ENCODE assay signal across 13 cellular contexts in genomic region chr19:16463991-16464575, GRCh38. TPM values are rescaled to one million over a fixed set of nuclear protein-coding genes. Genes with fewer than 3 reads are reported as not detected.
A peak's percentile ranks its signal among the peaks of the same experiment; 100 is the strongest.
DNase-seq lines count a peak whose midpoint lies in the region; ATAC-seq and TF ChIP-seq lines count a peak whose summit lies in the region.
"Had no signal": no experiment of that assay in that cellular context is flagged by ENCODE, and none has a peak within 500 bp of the region (broad histone marks: within the 10 kb centered on the region; RNA-seq: fewer than 3 reads in every experiment).

No MANE protein-coding gene starts in this region.

- WGBS in lower leg skin, 2 donors: 82 to 90% methylated on average over 12 of the region's 12 CpGs

- no peaks in the 10 kb centered on the region for H3F3A ChIP-seq in neural progenitor cell (ENCODE audit: low read depth)

- DNase-seq in Caki2 (ENCODE audit: low read depth): peak; percentile 49
- DNase-seq in RPMI7951 (ENCODE audit: low read depth): peak; percentile 40
- peak; percentile 23 for DNase-seq in epidermal melanocyte (ENCODE audit: insufficient read length, low spot score)
- DNase-seq in neural progenitor cell (ENCODE audit: low spot score): no peak
- no peak for DNase-seq in lower leg skin (ENCODE audit: low spot score in 2 of 2)
- no peak for DNase-seq in NCI-H2081 (lab: John Stamatoyannopoulos, UW)
- DNase-seq: CD4-positive, alpha-beta T cell; colonic mucosa; RPMI8226 had no signal

- H3K79me2 ChIP-seq in neural progenitor cell (ENCODE audit: low read depth): peaks cover 98% of the 10 kb centered on the region

- no peaks in the 10 kb centered on the region for H3K4me1 ChIP-seq in neural progenitor cell
- H3K4me1 ChIP-seq: colonic mucosa had no signal

- no peak overlapping the region for H2AFZ ChIP-seq in neural progenitor cell (replicated peaks)

- TF ChIP-seq POLR2A in lower leg skin (IDR thresholded peaks at IDR 0.05): no peak

- no peak overlapping the region for H3K27ac ChIP-seq in neural progenitor cell
- H3K27ac ChIP-seq: colonic mucosa had no signal

- no peak for TF ChIP-seq CTCF in neural progenitor cell (IDR thresholded peaks at IDR 0.05)
- TF ChIP-seq CTCF in lower leg skin (IDR thresholded peaks at IDR 0.05): no peak

- no peaks in the 10 kb centered on the region for H3K27me3 ChIP-seq in neural progenitor cell
- H3K27me3 ChIP-seq: colonic mucosa had no signal

- H3K36me3 ChIP-seq in neural progenitor cell: no peaks in the 10 kb centered on the region
- H3K36me3 ChIP-seq: colonic mucosa had no signal

- H4K20me1 ChIP-seq in neural progenitor cell (ENCODE audit: low read depth): peaks cover 97% of the 10 kb centered on the region

- no peak overlapping the region for H3K9ac ChIP-seq in neural progenitor cell

- ATAC-seq in HG03469 (IDR thresholded peaks at IDR 0.05; ENCODE audit: unreplicated experiment): no peak
- ATAC-seq in HG03045 (IDR thresholded peaks at IDR 0.05; ENCODE audit: unreplicated experiment): no peak

- no peaks in the 10 kb centered on the region for H3K9me3 ChIP-seq in neural progenitor cell (ENCODE audit: low read depth)
- H3K9me3 ChIP-seq: colonic mucosa had no signal

- no peak overlapping the region for H3K4me3 Mint-ChIP-seq in neural progenitor cell
- H3K4me3 Mint-ChIP-seq: memory B cell had no signal

- in situ Hi-C loops in Caki2 (cut with HindIII; ENCODE audit: low pct_unique_long_range_greater_than_20kb, low sequenced_read_pairs): no loop called here

- H3K4me1 Mint-ChIP-seq in neural progenitor cell: peaks cover 44% of the 10 kb centered on the region

- intact Hi-C loops in lower leg skin (cut with DNase I; ENCODE audit: low total_unique reads): no loop called here

- no peaks in the 10 kb centered on the region for H3K9me3 Mint-ChIP-seq in neural progenitor cell
- H3K9me3 Mint-ChIP-seq: CD4-positive, alpha-beta T cell; memory B cell had no signal

- H3K4me3 ChIP-seq in neural progenitor cell (no peak overlapping the region), lower leg skin (ENCODE audit: low read depth, poor library complexity, severe bottlenecking) (no peak overlapping the region)
- H3K4me3 ChIP-seq: colonic mucosa had no signal

- peaks cover 7% of the 10 kb centered on the region for H3K36me3 Mint-ChIP-seq in neural progenitor cell

- peaks cover 2% of the 10 kb centered on the region for H3K27me3 Mint-ChIP-seq in neural progenitor cell (ENCODE audit: insufficient read depth, low read depth)
- H3K27me3 Mint-ChIP-seq: CD4-positive, alpha-beta T cell; memory B cell had no signal

- H3K27ac Mint-ChIP-seq in neural progenitor cell: peak overlapping the region; percentile 82
- H3K27ac Mint-ChIP-seq: CD4-positive, alpha-beta T cell had no signal

- H3K4me2 ChIP-seq in neural progenitor cell: no peak overlapping the region

RNA-seq across cellular contexts. Expression of gene EPS15L1, which starts 7.7 kb away (rescaled TPM):
- 31.1 and 33.9 TPM in 2 replicates for total RNA-seq in Caki2 (2014; rRNA removed; shearing (Covaris generic); ENCODE audit: low replicate concordance)
- 3.8 and 5.2 TPM in 2 replicates for total RNA-seq in RPMI7951 (2014; rRNA removed; shearing (Covaris generic))
- total RNA-seq in neural progenitor cell (ENCODE audit: low replicate concordance): 15.8 and 24.4 TPM in 2 replicates
- total RNA-seq in lower leg skin: 10 to 100 TPM; 21.4 to 63.3 (median 26.7) TPM

RNA-seq across cellular contexts. Expression of gene CALR3, which starts 31.9 kb away (rescaled TPM):
- total RNA-seq in Caki2 (2014; rRNA removed; shearing (Covaris generic); ENCODE audit: low replicate concordance): not detected in 2 replicates
- total RNA-seq in RPMI7951 (2014; rRNA removed; shearing (Covaris generic)): not detected in 2 replicates
- total RNA-seq in neural progenitor cell (ENCODE audit: low replicate concordance) (0.09 and 2.0 TPM in 2 replicates), lower leg skin (not detected)
- total RNA-seq: CD4-positive, alpha-beta T cell; colonic mucosa; frontal cortex had no signal

RNA-seq across cellular contexts. Expression of gene C19orf44, which starts 32.1 kb away (rescaled TPM):
- 9.7 and 23.3 TPM in 2 replicates for total RNA-seq in Caki2 (2014; rRNA removed; shearing (Covaris generic); ENCODE audit: low replicate concordance)
- total RNA-seq in RPMI7951 (2014; rRNA removed; shearing (Covaris generic)): 4.5 and 10.0 TPM in 2 replicates
- total RNA-seq in neural progenitor cell (ENCODE audit: low replicate concordance): 10.9 and 13.2 TPM in 2 replicates
- total RNA-seq in lower leg skin: 1 to 10 TPM; 3.7 to 5.0 (median 4.8) TPM

Comparison
In these comparisons a context has a peak if more than half of its experiments do, and no peak if none do; other contexts are left out.
1. DNase-seq: peak in Caki2 (single experiment), RPMI7951 (single experiment) and epidermal melanocyte (single experiment); none in neural progenitor cell (single experiment), lower leg skin (0 of 2) and NCI-H2081 (0 of 2).